In genomic region chr4:165383757-165384156, GRCh38 we compare ENCODE assay signal across 14 cellular contexts. TPM values are rescaled to one million over a fixed set of nuclear protein-coding genes. Genes with fewer than 3 reads are reported as not detected.
A peak's percentile ranks its signal among the peaks of the same experiment; 100 is the strongest.
DNase-seq lines count a peak whose midpoint lies in the region; ATAC-seq and TF ChIP-seq lines count a peak whose summit lies in the region.
"Had no signal": no experiment of that assay in that cellular context is flagged by ENCODE, and none has a peak within 500 bp of the region (broad histone marks: within the 10 kb centered on the region; RNA-seq: fewer than 3 reads in every experiment).

No MANE protein-coding gene starts in this region.

- H3K27ac ChIP-seq in dorsolateral prefrontal cortex = peak overlapping the region in 44 of 59 donors; percentile 3 to 94 (median 49)
- H3K27ac ChIP-seq: spleen had no signal

- H3K4me1 Mint-ChIP-seq in osteocyte (ENCODE audit: unreplicated experiment) = peaks cover 67% of the 10 kb centered on the region

- H3K9me3 Mint-ChIP-seq in osteocyte (ENCODE audit: unreplicated experiment) = no peaks in the 10 kb centered on the region
- H3K9me3 Mint-ChIP-seq: CD4-positive, alpha-beta T cell; H9 had no signal

- DNase-seq in NCI-H1417 (lab: John Stamatoyannopoulos, UW) (peak; percentile 47 to 88 (median 51)), NCI-H69 (lab: John Stamatoyannopoulos, UW) (peak; percentile 86), dorsolateral prefrontal cortex (no peak), osteocyte (ENCODE audit: extremely low spot score, unreplicated experiment) (no peak), mesenteric fat pad (ENCODE audit: low spot score) (no peak)
- DNase-seq: CD4-positive, alpha-beta T cell; H9; hypothalamus; mucosa of descending colon; spleen had no signal

- H3K4me3 Mint-ChIP-seq in osteocyte (ENCODE audit: unreplicated experiment) = no peak overlapping the region
- H3K4me3 Mint-ChIP-seq: CD4-positive, alpha-beta T cell; H9 had no signal

- peak overlapping the region; percentile 50 for H3K27ac Mint-ChIP-seq in osteocyte (ENCODE audit: unreplicated experiment)
- H3K27ac Mint-ChIP-seq: CD4-positive, alpha-beta T cell; H9 had no signal

- no peaks in the 10 kb centered on the region for H3K27me3 ChIP-seq in dorsolateral prefrontal cortex

- ATAC-seq in GM21390 (IDR thresholded peaks at IDR 0.05; ENCODE audit: unreplicated experiment) (no peak), GM18519 (IDR thresholded peaks at IDR 0.05; ENCODE audit: low FRiP score, unreplicated experiment) (no peak), GM19397 (IDR thresholded peaks at IDR 0.05; ENCODE audit: unreplicated experiment) (no peak)
- ATAC-seq: HepG2, mucosa of descending colon had no signal

- TF ChIP-seq CTCF in dorsolateral prefrontal cortex (IDR thresholded peaks at IDR 0.05 in 54 of 56, conservative IDR thresholded peaks at IDR 0.05 in 2 of 56; ENCODE audit: low read depth in 1 of 56, partially characterized antibody in 56 of 56) (no peak), osteocyte (IDR thresholded peaks at IDR 0.05) (no peak)

- no peaks in the 10 kb centered on the region for H3K36me3 Mint-ChIP-seq in osteocyte (ENCODE audit: unreplicated experiment)

- peak overlapping the region in 16 of 59 donors; percentile 4 to 84 (median 74) for H3K4me3 ChIP-seq in dorsolateral prefrontal cortex
- H3K4me3 ChIP-seq: mucosa of descending colon, spleen had no signal

- intact Hi-C loops in dorsolateral prefrontal cortex (cut with DNase I) = loop anchor here in 1 of 2 donors (5.0 kb wide), 1 partner anchor 176 kb away; the partner anchor contains the start of gene KLHL2

- H3K27me3 Mint-ChIP-seq in osteocyte (ENCODE audit: unreplicated experiment) = no peaks in the 10 kb centered on the region

RNA-seq across cellular contexts. Expression of gene CPE, which starts 4.9 kb away (rescaled TPM):
- total RNA-seq in dorsolateral prefrontal cortex (1,000 to 10,000 TPM in 14 of 120 experiments, 100 to 1,000 TPM in 106; 402 to 1,527 (median 843) TPM), osteocyte (190 and 195 TPM in 2 replicates), mesenteric fat pad (90.4 TPM)
- total RNA-seq: CD4-positive, alpha-beta T cell had no signal

RNA-seq across cellular contexts. Expression of gene MSMO1, which starts 56.3 kb away (rescaled TPM):
- total RNA-seq in dorsolateral prefrontal cortex = 100 to 1,000 TPM in 7 of 120 experiments, 10 to 100 TPM in 113; 33.4 to 188 (median 66.6) TPM
- total RNA-seq in osteocyte = 34.9 and 36.9 TPM in 2 replicates
- total RNA-seq in mesenteric fat pad = 13.9 TPM

Comparison
In these comparisons a context has a peak if more than half of its experiments do, and no peak if none do; other contexts are left out.
1. DNase-seq: peak in NCI-H1417 (3 of 3) and NCI-H69 (single experiment); none in dorsolateral prefrontal cortex (0 of 10), osteocyte (single experiment) and mesenteric fat pad (single experiment).